ENCODE assay signal across 8 cellular contexts in genomic region chr9:88623698-88624097, GRCh38.
"Had no signal": no experiment of that assay in that cellular context is flagged by ENCODE, and none has a peak within 500 bp of the region (broad histone marks: within the 10 kb centered on the region; RNA-seq: fewer than 3 reads in every experiment).

No MANE protein-coding gene starts in this region.

- ATAC-seq: GM23338 had no signal

- H3K9ac ChIP-seq: KMS-11 had no signal

- FAIRE-seq: H1, H54, HTR-8/SVneo had no signal

- H2AFZ ChIP-seq: GM23338 had no signal

- H3K4me3 ChIP-seq: GM23338 had no signal

- DNase-seq: H9, HCEC 1CT, KBM-7 had no signal

- H3K4me2 ChIP-seq: GM23338, KMS-11 had no signal

- H3K27ac ChIP-seq: KMS-11 had no signal
